ENCODE assay signal across 22 cellular contexts in genomic region chr5:91288517-91288916, GRCh38.
A peak's percentile ranks its signal among the peaks of the same experiment; 100 is the strongest.
DNase-seq lines count a peak whose midpoint lies in the region; ATAC-seq and TF ChIP-seq lines count a peak whose summit lies in the region.
"Had no signal": no experiment of that assay in that cellular context is flagged by ENCODE, and none has a peak within 500 bp of the region (broad histone marks: within the 10 kb centered on the region; RNA-seq: fewer than 3 reads in every experiment).

No MANE protein-coding gene starts in this region.

- TF ChIP-seq CTCF in BE2C (IDR thresholded peaks at IDR 0.05; ENCODE audit: low read depth, low read length) (no peak), esophagus muscularis mucosa (IDR thresholded peaks at IDR 0.05) (no peak), testis (IDR thresholded peaks at IDR 0.05) (no peak), brain microvascular endothelial cell (IDR thresholded peaks at IDR 0.05; ENCODE audit: low read depth, low read length, missing control alignments) (no peak)

- DNase-seq in BE2C = peak; percentile 27
- no peak for DNase-seq in esophagus muscularis mucosa (ENCODE audit: extremely low spot score)
- peak; percentile 50 for DNase-seq in mucosa of gallbladder (ENCODE audit: low spot score)
- DNase-seq in testis = no peak
- no peak for DNase-seq in activated naive CD4-positive, alpha-beta T cell treated with anti-CD3 and anti-CD28 coated beads, Interleukin-2, amount 50 U/mL, for 16 hours
- DNase-seq in brain microvascular endothelial cell = no peak
- DNase-seq: activated effector memory CD4-positive, alpha-beta T cell treated with anti-CD3 and anti-CD28 coated beads, Interleukin-2, amount 50 U/mL, for 16 hours; amygdala; erythroblast; GF-D8; naive thymus-derived CD4-positive, alpha-beta T cell; NCI-H1417; NCI-H510A treated with DMSO at 0.1 percent for 48 hours; stimulated activated CD4-positive, alpha-beta T cell treated with anti-CD3 and anti-CD28 coated beads, Interleukin-15, amount 100 ng/mL, for 24 hours; tibial artery had no signal

- H3K9ac ChIP-seq in skeletal muscle tissue (ENCODE audit: low read depth in 1 of 3, low read length in 3 of 3) = no peak overlapping the region
- H3K9ac ChIP-seq: BLaER1 had no signal

- TF ChIP-seq POLR2A in esophagus muscularis mucosa (IDR thresholded peaks at IDR 0.05; ENCODE audit: low read depth) (no peak), testis (IDR thresholded peaks at IDR 0.05) (no peak)

- H3K9me3 ChIP-seq in BE2C (no peaks in the 10 kb centered on the region), esophagus muscularis mucosa (no peaks in the 10 kb centered on the region), skeletal muscle tissue (ENCODE audit: control insufficient read depth in 3 of 3, low read length in 3 of 3) (no peaks in the 10 kb centered on the region), testis (no peaks in the 10 kb centered on the region)
- H3K9me3 ChIP-seq: HAP-1, tibial artery had no signal

- no peak for TF ChIP-seq EP300 in esophagus muscularis mucosa (IDR thresholded peaks at IDR 0.05)

- H3K27ac ChIP-seq in esophagus muscularis mucosa (replicated peaks in 1 of 4) = peak overlapping the region; percentile 36 to 67 (median 58)
- peak overlapping the region; percentile 13 for H3K27ac ChIP-seq in skeletal muscle tissue (ENCODE audit: low read depth, low read length)
- H3K27ac ChIP-seq in testis = no peak overlapping the region
- H3K27ac ChIP-seq in brain microvascular endothelial cell = no peak overlapping the region
- H3K27ac ChIP-seq: BLaER1, VCaP had no signal

- H3K4me1 ChIP-seq in BE2C (peaks cover 3% of the 10 kb centered on the region; the same call in 1 of the 2 replicates), esophagus muscularis mucosa (peaks cover 0 to 28% (median 26%) of the 10 kb centered on the region in 4 donors), skeletal muscle tissue (ENCODE audit: control insufficient read depth in 3 of 3, insufficient read depth in 3 of 3, low read length in 3 of 3) (peaks cover 0 to 6% (median 6%) of the 10 kb centered on the region in 3 donors), testis (no peaks in the 10 kb centered on the region)
- H3K4me1 ChIP-seq: HAP-1 had no signal

- in situ Hi-C loops in brain microvascular endothelial cell (cut with HindIII; ENCODE audit: low pct_ligation_motif_present, low sequenced_read_pairs) = no loop called here

- 40% methylated on average over 2 of the region's 2 CpGs for WGBS in esophagus muscularis mucosa
- 61 to 66% methylated on average over 2 of the region's 2 CpGs for WGBS in testis, 2 donors

- H3K4me3 ChIP-seq in BE2C (ENCODE audit: low read depth, low read length) = no peak overlapping the region
- H3K4me3 ChIP-seq in esophagus muscularis mucosa = no peak overlapping the region
- H3K4me3 ChIP-seq in skeletal muscle tissue (ENCODE audit: low read length in 3 of 3) = no peak overlapping the region
- H3K4me3 ChIP-seq in testis = no peak overlapping the region
- H3K4me3 ChIP-seq in brain microvascular endothelial cell (ENCODE audit: low read depth, low read length) = no peak overlapping the region
- H3K4me3 ChIP-seq: BLaER1, GM12878, HAP-1, tibial artery had no signal

- no peak for ATAC-seq in GM21447 (IDR thresholded peaks at IDR 0.05; ENCODE audit: unreplicated experiment)
- ATAC-seq: GM12878; HepG2; naive thymus-derived CD4-positive, alpha-beta T cell had no signal

- intact Hi-C loops in esophagus muscularis mucosa (cut with DNase I) = loop anchor here (10.0 kb wide), 1 partner anchor 184 kb away; no protein-coding TSS in a partner anchor
- intact Hi-C loops in testis (cut with DNase I; ENCODE audit: low total_unique reads) = no loop called here

- no peaks in the 10 kb centered on the region for H3K36me3 ChIP-seq in BE2C
- H3K36me3 ChIP-seq in esophagus muscularis mucosa = no peaks in the 10 kb centered on the region
- no peaks in the 10 kb centered on the region for H3K36me3 ChIP-seq in skeletal muscle tissue (ENCODE audit: control insufficient read depth in 3 of 3, insufficient read depth in 3 of 3, low read length in 3 of 3)
- H3K36me3 ChIP-seq in testis (ENCODE audit: low read depth, missing control alignments) = no peaks in the 10 kb centered on the region
- no peaks in the 10 kb centered on the region for H3K36me3 ChIP-seq in brain microvascular endothelial cell (replicated peaks)
- H3K36me3 ChIP-seq: BLaER1, HAP-1, tibial artery had no signal

- no peaks in the 10 kb centered on the region for H3K27me3 ChIP-seq in BE2C
- H3K27me3 ChIP-seq in esophagus muscularis mucosa = no peaks in the 10 kb centered on the region
- H3K27me3 ChIP-seq in skeletal muscle tissue (ENCODE audit: control insufficient read depth in 3 of 3, insufficient read depth in 3 of 3, low read length in 3 of 3) = no peaks in the 10 kb centered on the region
- no peaks in the 10 kb centered on the region for H3K27me3 ChIP-seq in testis
- H3K27me3 ChIP-seq in brain microvascular endothelial cell (replicated peaks) = no peaks in the 10 kb centered on the region
- H3K27me3 ChIP-seq: BLaER1, tibial artery had no signal

Comparison
In these comparisons a context has a peak if more than half of its experiments do, and no peak if none do; other contexts are left out.
1. DNase-seq: peak in BE2C (single experiment) and mucosa of gallbladder (single experiment); none in esophagus muscularis mucosa (single experiment), testis (single experiment), activated naive CD4-positive, alpha-beta T cell treated with anti-CD3 and anti-CD28 coated beads, Interleukin-2, amount 50 U/mL, for 16 hours (single experiment) and brain microvascular endothelial cell (single experiment).
2. H3K27ac ChIP-seq: peak in esophagus muscularis mucosa (4 of 4) and skeletal muscle tissue (single experiment); none in testis (0 of 2) and brain microvascular endothelial cell (single experiment).